23 cellular contexts compared by ENCODE assay signal in the genomic region with DNA sequence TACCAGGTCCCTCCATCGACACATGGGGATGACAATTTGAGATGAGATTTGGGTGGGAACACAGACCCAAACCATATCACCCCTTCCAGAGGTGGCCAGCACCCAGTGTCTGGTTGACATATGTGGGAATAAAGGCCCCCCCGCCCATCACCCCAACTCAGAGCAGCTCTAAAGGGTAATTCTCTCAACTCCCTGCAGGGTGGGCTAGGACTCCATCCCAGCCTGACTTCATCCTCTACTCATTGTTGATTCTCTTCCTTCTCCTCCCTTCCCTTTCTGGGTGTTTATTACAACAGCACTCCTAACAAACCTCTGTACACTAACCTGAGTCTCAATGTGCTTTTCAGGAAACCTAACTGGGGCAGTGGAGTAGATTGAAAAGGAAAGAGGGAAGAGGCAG.
"Had no signal": no experiment of that assay in that cellular context is flagged by ENCODE, and none has a peak within 500 bp of the region (broad histone marks: within the 10 kb centered on the region; RNA-seq: fewer than 3 reads in every experiment).

No MANE protein-coding gene starts in this region.

- FAIRE-seq: endometrium, frontal cortex, islet of Langerhans, small intestine had no signal

- H3K27ac Mint-ChIP-seq: activated CD8-positive, alpha-beta memory T cell treated with anti-CD3 and anti-CD28 coated beads, Interleukin-2, amount 10 ng/mL, durations not matched to agents 7 days and 5 days; activated CD8-positive, alpha-beta T cell treated with anti-CD3 and anti-CD28 coated beads for 36 hours; activated naive CD4-positive, alpha-beta T cell treated with anti-CD3 and anti-CD28 coated beads, Interleukin-2, amount 10 ng/mL, durations not matched to agents 7 days and 5 days; naive thymus-derived CD4-positive, alpha-beta T cell; stimulated activated effector memory CD8-positive, alpha-beta T cell treated with anti-CD3 and anti-CD28 coated beads, Interleukin-12 subunit alpha, Interleukin-12 subunit beta, amount 100 ng/mL, for 72 hours; stimulated activated naive CD8-positive, alpha-beta T cell treated with anti-CD3 and anti-CD28 coated beads, Interleukin-15, amount 100 ng/mL, for 72 hours had no signal

- H2AFZ ChIP-seq: hepatocyte had no signal

- H3K4me3 ChIP-seq: cardiac muscle cell, hepatocyte, tibial artery had no signal

- H3K27me3 Mint-ChIP-seq: activated CD8-positive, alpha-beta memory T cell treated with anti-CD3 and anti-CD28 coated beads, Interleukin-2, amount 10 ng/mL, durations not matched to agents 7 days and 5 days; activated CD8-positive, alpha-beta T cell treated with anti-CD3 and anti-CD28 coated beads for 36 hours; activated naive CD4-positive, alpha-beta T cell treated with anti-CD3 and anti-CD28 coated beads, Interleukin-2, amount 10 ng/mL, durations not matched to agents 7 days and 5 days; stimulated activated naive CD8-positive, alpha-beta T cell treated with anti-CD3 and anti-CD28 coated beads, Interleukin-15, amount 100 ng/mL, for 72 hours had no signal

- DNase-seq: activated CD4-positive, alpha-beta T cell treated with anti-CD3 and anti-CD28 coated beads for 48 hours; activated CD8-positive, alpha-beta memory T cell treated with anti-CD3 and anti-CD28 coated beads, Interleukin-2, amount 10 ng/mL, durations not matched to agents 7 days and 5 days; activated CD8-positive, alpha-beta T cell treated with anti-CD3 and anti-CD28 coated beads for 36 hours; activated effector memory CD4-positive, alpha-beta T cell treated with anti-CD3 and anti-CD28 coated beads, Interleukin-2, amount 50 U/mL, for 16 hours; activated naive CD4-positive, alpha-beta T cell treated with anti-CD3 and anti-CD28 coated beads, Interleukin-2, amount 10 ng/mL, durations not matched to agents 7 days and 5 days; activated T-cell treated with anti-CD3 and anti-CD28 coated beads for 4 hours; erythroblast; glutamatergic neuron; left colon; naive thymus-derived CD4-positive, alpha-beta T cell; small intestine; stimulated activated CD4-positive, alpha-beta T cell treated with anti-CD3 and anti-CD28 coated beads, Interleukin-2, amount 100 ng/mL, for 24 hours; stimulated activated naive CD8-positive, alpha-beta T cell treated with anti-CD3 and anti-CD28 coated beads, Interleukin-15, amount 100 ng/mL, for 72 hours; T-helper 9 cell; tibial artery had no signal

- H3K4me3 Mint-ChIP-seq: activated CD8-positive, alpha-beta memory T cell treated with anti-CD3 and anti-CD28 coated beads, Interleukin-2, amount 10 ng/mL, durations not matched to agents 7 days and 5 days; activated CD8-positive, alpha-beta T cell treated with anti-CD3 and anti-CD28 coated beads for 36 hours; activated naive CD4-positive, alpha-beta T cell treated with anti-CD3 and anti-CD28 coated beads, Interleukin-2, amount 10 ng/mL, durations not matched to agents 7 days and 5 days; naive thymus-derived CD4-positive, alpha-beta T cell; neural crest cell; stimulated activated effector memory CD8-positive, alpha-beta T cell treated with anti-CD3 and anti-CD28 coated beads, Interleukin-12 subunit alpha, Interleukin-12 subunit beta, amount 100 ng/mL, for 72 hours; stimulated activated naive CD8-positive, alpha-beta T cell treated with anti-CD3 and anti-CD28 coated beads, Interleukin-15, amount 100 ng/mL, for 72 hours had no signal

- H3K9me3 ChIP-seq: tibial artery had no signal

- H3K9me3 Mint-ChIP-seq: neural crest cell had no signal

- H3K27ac ChIP-seq: cardiac muscle cell, hepatocyte, tibial artery had no signal

- H3K4me2 ChIP-seq: hepatocyte had no signal

- H3K36me3 Mint-ChIP-seq: activated CD8-positive, alpha-beta memory T cell treated with anti-CD3 and anti-CD28 coated beads, Interleukin-2, amount 10 ng/mL, durations not matched to agents 7 days and 5 days; activated naive CD4-positive, alpha-beta T cell treated with anti-CD3 and anti-CD28 coated beads, Interleukin-2, amount 10 ng/mL, durations not matched to agents 7 days and 5 days; stimulated activated effector memory CD8-positive, alpha-beta T cell treated with anti-CD3 and anti-CD28 coated beads, Interleukin-12 subunit alpha, Interleukin-12 subunit beta, amount 100 ng/mL, for 72 hours had no signal

- H3K36me3 ChIP-seq: cardiac muscle cell, tibial artery had no signal

- H3K79me2 ChIP-seq: hepatocyte had no signal

- H3K4me1 Mint-ChIP-seq: activated CD8-positive, alpha-beta memory T cell treated with anti-CD3 and anti-CD28 coated beads, Interleukin-2, amount 10 ng/mL, durations not matched to agents 7 days and 5 days; activated naive CD4-positive, alpha-beta T cell treated with anti-CD3 and anti-CD28 coated beads, Interleukin-2, amount 10 ng/mL, durations not matched to agents 7 days and 5 days; naive thymus-derived CD4-positive, alpha-beta T cell; neural crest cell; stimulated activated effector memory CD8-positive, alpha-beta T cell treated with anti-CD3 and anti-CD28 coated beads, Interleukin-12 subunit alpha, Interleukin-12 subunit beta, amount 100 ng/mL, for 72 hours; stimulated activated naive CD8-positive, alpha-beta T cell treated with anti-CD3 and anti-CD28 coated beads, Interleukin-15, amount 100 ng/mL, for 72 hours had no signal

- H3K27me3 ChIP-seq: cardiac muscle cell, hepatocyte, tibial artery had no signal

- ATAC-seq: activated CD8-positive, alpha-beta memory T cell treated with anti-CD3 and anti-CD28 coated beads, Interleukin-2, amount 10 ng/mL, durations not matched to agents 7 days and 5 days; activated CD8-positive, alpha-beta T cell treated with anti-CD3 and anti-CD28 coated beads for 36 hours; left colon; naive thymus-derived CD4-positive, alpha-beta T cell; sciatic nerve; stimulated activated effector memory CD8-positive, alpha-beta T cell treated with anti-CD3 and anti-CD28 coated beads, Interleukin-12 subunit alpha, Interleukin-12 subunit beta, amount 100 ng/mL, for 72 hours; stimulated activated naive CD8-positive, alpha-beta T cell treated with anti-CD3 and anti-CD28 coated beads, Interleukin-15, amount 100 ng/mL, for 72 hours had no signal
